In the genomic region with DNA sequence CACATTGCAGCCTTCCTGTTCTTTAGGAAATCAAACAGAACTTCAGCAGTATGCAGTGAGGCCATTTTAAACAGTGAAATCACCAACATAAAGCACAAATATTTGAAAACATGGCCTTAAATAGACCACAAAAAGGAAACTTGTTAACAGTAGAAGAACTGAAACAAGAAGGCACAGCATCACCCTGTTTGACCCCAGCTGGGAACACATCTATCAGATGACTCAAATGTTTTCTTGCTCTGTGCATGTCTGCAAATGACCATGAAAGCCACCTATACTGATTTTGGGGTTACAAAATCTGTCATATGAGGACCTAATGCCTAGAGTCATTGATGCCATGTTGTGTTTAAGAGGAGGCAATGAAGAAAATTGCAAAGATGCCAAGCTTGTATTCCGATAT, we compare ENCODE assay signal across 11 cellular contexts.
A peak's percentile ranks its signal among the peaks of the same experiment; 100 is the strongest.
DNase-seq lines count a peak whose midpoint lies in the region; ATAC-seq and TF ChIP-seq lines count a peak whose summit lies in the region.
"Had no signal": no experiment of that assay in that cellular context is flagged by ENCODE, and none has a peak within 500 bp of the region (broad histone marks: within the 10 kb centered on the region; RNA-seq: fewer than 3 reads in every experiment).

No MANE protein-coding gene starts in this region.

- no peak for TF ChIP-seq CTCF in esophagus muscularis mucosa (IDR thresholded peaks at IDR 0.05)
- no peak for TF ChIP-seq CTCF in ascending aorta (IDR thresholded peaks at IDR 0.05)

- H3K27me3 ChIP-seq in esophagus muscularis mucosa, result no peaks in the 10 kb centered on the region
- no peaks in the 10 kb centered on the region for H3K27me3 ChIP-seq in ascending aorta
- H3K27me3 ChIP-seq in effector memory CD4-positive, alpha-beta T cell (replicated peaks; ENCODE audit: control insufficient read depth, insufficient read depth, low read length, poor library complexity, severe bottlenecking), result no peaks in the 10 kb centered on the region
- H3K27me3 ChIP-seq: foreskin keratinocyte had no signal

- ATAC-seq in GM18505 (IDR thresholded peaks at IDR 0.05; ENCODE audit: unreplicated experiment), result peak; percentile 88
- peak; percentile 71 for ATAC-seq in GM21526 (IDR thresholded peaks at IDR 0.05; ENCODE audit: low FRiP score, unreplicated experiment)
- peak; percentile 86 for ATAC-seq in HG03354 (IDR thresholded peaks at IDR 0.05; ENCODE audit: poor library complexity, severe bottlenecking, unreplicated experiment)
- ATAC-seq: foreskin keratinocyte had no signal

- peaks cover 0 to 17% (median 1%) of the 10 kb centered on the region in 4 donors for H3K4me1 ChIP-seq in esophagus muscularis mucosa
- no peaks in the 10 kb centered on the region for H3K4me1 ChIP-seq in ascending aorta
- no peaks in the 10 kb centered on the region for H3K4me1 ChIP-seq in effector memory CD4-positive, alpha-beta T cell (ENCODE audit: control insufficient read depth, insufficient read depth, low read length, poor library complexity, severe bottlenecking)

- TF ChIP-seq EP300 in esophagus muscularis mucosa (IDR thresholded peaks at IDR 0.05), result no peak

- peak; percentile 86 for DNase-seq in esophagus muscularis mucosa (ENCODE audit: extremely low spot score)
- DNase-seq in stimulated activated CD4-positive, alpha-beta T cell treated with anti-CD3 and anti-CD28 coated beads, Interleukin-4, amount 100 ng/mL, for 24 hours, result no peak
- DNase-seq in ascending aorta (ENCODE audit: low spot score in 2 of 2), result no peak
- DNase-seq in effector memory CD4-positive, alpha-beta T cell, result no peak
- DNase-seq in epidermal melanocyte (ENCODE audit: insufficient read length, low spot score), result no peak
- DNase-seq: DMS 273 treated with DMSO at 0.1 percent for 48 hours, foreskin keratinocyte, NCI-H526 had no signal

- H3K36me3 ChIP-seq in esophagus muscularis mucosa (no peaks in the 10 kb centered on the region), ascending aorta (no peaks in the 10 kb centered on the region)
- H3K36me3 ChIP-seq in effector memory CD4-positive, alpha-beta T cell (ENCODE audit: control insufficient read depth, insufficient read depth, low read length), result no peaks in the 10 kb centered on the region

- WGBS in esophagus muscularis mucosa, result 73% methylated on average over 1 of the region's 1 CpG

- H3K27ac ChIP-seq in esophagus muscularis mucosa (replicated peaks in 1 of 4) (no peak overlapping the region), ascending aorta (no peak overlapping the region)
- H3K27ac ChIP-seq in effector memory CD4-positive, alpha-beta T cell (ENCODE audit: insufficient read depth, low read length, poor library complexity, severe bottlenecking), result no peak overlapping the region
- H3K27ac ChIP-seq: foreskin keratinocyte had no signal

- no peak for TF ChIP-seq POLR2A in GM18505 (IDR thresholded peaks at IDR 0.05; ENCODE audit: borderline replicate concordance, extremely low read depth, insufficient read depth, insufficient read length)
- no peak for TF ChIP-seq POLR2A in esophagus muscularis mucosa (IDR thresholded peaks at IDR 0.05; ENCODE audit: low read depth)

- H3K9me3 ChIP-seq in esophagus muscularis mucosa (no peaks in the 10 kb centered on the region), ascending aorta (no peaks in the 10 kb centered on the region)
- H3K9me3 ChIP-seq in effector memory CD4-positive, alpha-beta T cell (ENCODE audit: control insufficient read depth, low read length), result no peaks in the 10 kb centered on the region

- intact Hi-C loops in esophagus muscularis mucosa (cut with DNase I) (no loop called here), ascending aorta (cut with DNase I) (no loop called here)

- no peak overlapping the region for H3K4me3 ChIP-seq in esophagus muscularis mucosa
- H3K4me3 ChIP-seq in ascending aorta, result no peak overlapping the region
- no peak overlapping the region for H3K4me3 ChIP-seq in effector memory CD4-positive, alpha-beta T cell (ENCODE audit: insufficient read depth, low read depth, low read length, poor library complexity, severe bottlenecking)
